15 cellular contexts compared by ENCODE assay signal in the genomic region with DNA sequence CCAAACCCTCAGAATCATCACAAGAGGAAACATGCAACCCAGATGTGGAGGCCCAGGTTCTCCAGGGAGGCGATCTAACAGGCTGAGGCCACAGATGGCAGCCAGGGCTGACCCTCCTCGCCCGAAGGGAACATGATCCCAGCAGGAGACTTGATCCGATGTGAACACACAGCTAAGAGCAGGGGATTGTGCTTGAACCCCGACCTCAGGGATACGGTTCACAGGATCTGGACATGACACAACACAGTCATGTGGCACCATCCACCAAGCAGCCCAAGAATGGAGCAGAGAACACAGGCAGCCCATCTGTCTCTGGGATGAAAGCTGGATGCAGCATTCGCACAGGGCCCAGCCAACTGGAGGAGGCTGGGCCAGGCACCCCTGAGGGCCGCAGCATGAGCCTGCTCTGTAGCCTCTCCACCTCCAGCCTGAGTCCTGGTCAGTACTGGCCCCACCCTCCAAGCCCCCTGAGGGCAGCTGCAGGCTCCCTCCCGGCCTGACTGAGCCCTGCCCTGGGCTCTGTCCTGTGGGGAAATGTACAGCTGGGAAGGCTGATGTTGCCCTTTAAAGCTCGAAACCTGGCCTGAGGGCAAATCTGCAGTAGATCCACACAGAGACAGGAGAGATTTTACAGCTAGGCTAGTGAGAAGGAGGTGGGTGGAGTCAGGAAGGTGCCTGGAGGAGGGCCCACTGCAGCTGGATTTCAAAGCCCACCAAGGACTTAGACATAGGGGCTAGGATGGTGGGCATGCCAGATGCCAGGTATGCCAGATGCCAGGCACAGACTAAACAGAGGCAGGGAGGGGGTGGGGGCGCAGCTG. TPM values are rescaled to one million over a fixed set of nuclear protein-coding genes. Genes with fewer than 3 reads are reported as not detected.
"Had no signal": no experiment of that assay in that cellular context is flagged by ENCODE, and none has a peak within 500 bp of the region (broad histone marks: within the 10 kb centered on the region; RNA-seq: fewer than 3 reads in every experiment).

No MANE protein-coding gene starts in this region.

- DNase-seq: activated CD4-positive, CD25-positive, alpha-beta regulatory T cell; activated T-cell treated with anti-CD3 and anti-CD28 coated beads, Interleukin-2, amount 50 U/mL, for 1 hour; amniotic stem cell; brain microvascular endothelial cell; cerebellar nuclear complex; immature natural killer cell; T-helper 17 cell; transverse colon had no signal

- H3K36me3 Mint-ChIP-seq: activated naive CD4-positive, alpha-beta T cell treated with anti-CD3 and anti-CD28 coated beads, Interleukin-2, amount 50 U/mL, for 24 hours; immature natural killer cell; stimulated activated effector memory CD8-positive, alpha-beta T cell treated with anti-CD3 and anti-CD28 coated beads, Interleukin-12 subunit alpha, Interleukin-12 subunit beta, amount 100 ng/mL, for 72 hours had no signal

- H3K4me1 Mint-ChIP-seq: activated naive CD4-positive, alpha-beta T cell treated with anti-CD3 and anti-CD28 coated beads, Interleukin-2, amount 50 U/mL, for 24 hours; immature natural killer cell; stimulated activated effector memory CD8-positive, alpha-beta T cell treated with anti-CD3 and anti-CD28 coated beads, Interleukin-12 subunit alpha, Interleukin-12 subunit beta, amount 100 ng/mL, for 72 hours had no signal

- H3K27me3 ChIP-seq: brain microvascular endothelial cell had no signal

- H3K9me3 Mint-ChIP-seq: activated naive CD4-positive, alpha-beta T cell treated with anti-CD3 and anti-CD28 coated beads, Interleukin-2, amount 50 U/mL, for 24 hours; immature natural killer cell; nephron; stimulated activated effector memory CD8-positive, alpha-beta T cell treated with anti-CD3 and anti-CD28 coated beads, Interleukin-12 subunit alpha, Interleukin-12 subunit beta, amount 100 ng/mL, for 72 hours had no signal

- H3K4me3 Mint-ChIP-seq: activated naive CD4-positive, alpha-beta T cell treated with anti-CD3 and anti-CD28 coated beads, Interleukin-2, amount 50 U/mL, for 24 hours; immature natural killer cell; nephron; stimulated activated effector memory CD8-positive, alpha-beta T cell treated with anti-CD3 and anti-CD28 coated beads, Interleukin-12 subunit alpha, Interleukin-12 subunit beta, amount 100 ng/mL, for 72 hours; T-helper 17 cell had no signal

- H3K27ac Mint-ChIP-seq: activated naive CD4-positive, alpha-beta T cell treated with anti-CD3 and anti-CD28 coated beads, Interleukin-2, amount 50 U/mL, for 24 hours; immature natural killer cell; nephron; stimulated activated effector memory CD8-positive, alpha-beta T cell treated with anti-CD3 and anti-CD28 coated beads, Interleukin-12 subunit alpha, Interleukin-12 subunit beta, amount 100 ng/mL, for 72 hours; T-helper 17 cell had no signal

- H3K36me3 ChIP-seq: brain microvascular endothelial cell, transverse colon had no signal

- H3K9me3 ChIP-seq: transverse colon had no signal

- H3K27ac ChIP-seq: brain microvascular endothelial cell, transverse colon had no signal

- H3K4me3 ChIP-seq: transverse colon had no signal

- H3K4me1 ChIP-seq: transverse colon had no signal

- H3K27me3 Mint-ChIP-seq: activated naive CD4-positive, alpha-beta T cell treated with anti-CD3 and anti-CD28 coated beads, Interleukin-2, amount 50 U/mL, for 24 hours had no signal

RNA-seq across cellular contexts. Expression of gene AQP12A, which starts 39.0 kb away (rescaled TPM):
- total RNA-seq: dermis microvascular lymphatic vessel endothelial cell, lung microvascular endothelial cell, osteocyte, T-helper 17 cell, transverse colon had no signal
- polyA plus RNA-seq: esophagus, immature natural killer cell had no signal

RNA-seq across cellular contexts. Expression of gene AQP12B, which starts 48.0 kb away (rescaled TPM):
- total RNA-seq: dermis microvascular lymphatic vessel endothelial cell, lung microvascular endothelial cell, osteocyte, T-helper 17 cell had no signal
- polyA plus RNA-seq: esophagus, immature natural killer cell had no signal
